1 cellular context compared by ENCODE assay signal in genomic region chr2:70887208-70887549, GRCh38.
TF ChIP-seq lines count a peak whose summit lies in the region.

No MANE protein-coding gene starts in this region.

TF ChIP-seq in H1, 55 proteins besides CTCF, POLR2A, EP300 and RAD21:
- no peak for TF ChIP-seq SIN3A (conservative IDR thresholded peaks at IDR 0.05 in 1 of 2, IDR thresholded peaks at IDR 0.05 in 1 of 2; ENCODE audit: low read depth in 1 of 2, low read length in 2 of 2)
- TF ChIP-seq JUN (IDR thresholded peaks at IDR 0.05; ENCODE audit: low read depth, low read length) = no peak
- TF ChIP-seq ASH2L (IDR thresholded peaks at IDR 0.05; ENCODE audit: low read length) = no peak
- no peak for TF ChIP-seq SP4 (IDR thresholded peaks at IDR 0.05; ENCODE audit: low read length)
- no peak for TF ChIP-seq CHD2 (IDR thresholded peaks at IDR 0.05; ENCODE audit: low read length)
- TF ChIP-seq POU5F1 (IDR thresholded peaks at IDR 0.05; ENCODE audit: low read depth, low read length) = no peak
- TF ChIP-seq CHD7 (IDR thresholded peaks at IDR 0.05; ENCODE audit: insufficient replicate concordance, low read length) = no peak
- TF ChIP-seq RBBP5 (IDR thresholded peaks at IDR 0.05; ENCODE audit: borderline replicate concordance, low read depth, low read length) = no peak
